ENCODE assay signal across 9 cellular contexts in genomic region chr7:70681847-70682350, GRCh38.
A peak's percentile ranks its signal among the peaks of the same experiment; 100 is the strongest.
DNase-seq lines count a peak whose midpoint lies in the region; ATAC-seq, FAIRE-seq and TF ChIP-seq lines count a peak whose summit lies in the region.
"Had no signal": no experiment of that assay in that cellular context is flagged by ENCODE, and none has a peak within 500 bp of the region (broad histone marks: within the 10 kb centered on the region; RNA-seq: fewer than 3 reads in every experiment).

No MANE protein-coding gene starts in this region.

- H3K36me3 Mint-ChIP-seq in central memory CD8-positive, alpha-beta T cell (ENCODE audit: insufficient read depth) = peaks cover 2% of the 10 kb centered on the region
- H3K36me3 Mint-ChIP-seq in endothelial cell (ENCODE audit: low read depth, unreplicated experiment) = peaks cover 3% of the 10 kb centered on the region

- TF ChIP-seq CTCF in DND-41 (IDR thresholded peaks at IDR 0.05; ENCODE audit: borderline replicate concordance, extremely low read depth, low read length, poor library complexity, severe bottlenecking) (no peak), WERI-Rb-1 (IDR thresholded peaks at IDR 0.05; ENCODE audit: low read depth, low read length) (no peak), kidney (IDR thresholded peaks at IDR 0.05; ENCODE audit: borderline replicate concordance, extremely low read depth, insufficient read depth) (no peak), endothelial cell (IDR thresholded peaks at IDR 0.05; ENCODE audit: unreplicated experiment) (no peak)

- H3K4me1 ChIP-seq in DND-41 (ENCODE audit: insufficient read depth, low read length) = peaks cover 22% of the 10 kb centered on the region
- no peaks in the 10 kb centered on the region for H3K4me1 ChIP-seq in kidney (ENCODE audit: control insufficient read depth in 1 of 2, insufficient read depth in 1 of 2, low read depth in 1 of 2, low read length in 2 of 2)

- H3K27me3 ChIP-seq in DND-41 (ENCODE audit: insufficient read depth, low read length, poor library complexity) (no peaks in the 10 kb centered on the region), WERI-Rb-1 (ENCODE audit: insufficient read depth, low read depth, severe bottlenecking) (no peaks in the 10 kb centered on the region)

- no peak overlapping the region for H3K4me3 ChIP-seq in DND-41 (ENCODE audit: low read depth in 1 of 2, low read length in 2 of 2)
- H3K4me3 ChIP-seq in WERI-Rb-1 (ENCODE audit: low read depth, low read length) = no peak overlapping the region
- no peak overlapping the region for H3K4me3 ChIP-seq in kidney (ENCODE audit: low read length in 2 of 2)

- no peaks in the 10 kb centered on the region for H3K79me2 ChIP-seq in DND-41 (ENCODE audit: insufficient read depth, low read length)

- peak overlapping the region; percentile 86 for H3K27ac Mint-ChIP-seq in central memory CD8-positive, alpha-beta T cell (ENCODE audit: low read depth)
- no peak overlapping the region for H3K27ac Mint-ChIP-seq in endothelial cell (ENCODE audit: unreplicated experiment)

- no peaks in the 10 kb centered on the region for H3K9me3 ChIP-seq in DND-41 (ENCODE audit: insufficient read depth, low read length, severe bottlenecking)
- H3K9me3 ChIP-seq in WERI-Rb-1 (ENCODE audit: severe bottlenecking) = no peaks in the 10 kb centered on the region
- H3K9me3 ChIP-seq in kidney (ENCODE audit: control insufficient read depth in 1 of 2, low read length in 2 of 2) = no peaks in the 10 kb centered on the region

- no peaks in the 10 kb centered on the region for H3K27me3 Mint-ChIP-seq in central memory CD8-positive, alpha-beta T cell
- H3K27me3 Mint-ChIP-seq in endothelial cell (ENCODE audit: unreplicated experiment) = peaks cover 10% of the 10 kb centered on the region

- H3K9ac ChIP-seq in DND-41 (ENCODE audit: low read depth, low read length) (no peak overlapping the region), kidney (ENCODE audit: low read length in 2 of 2) (no peak overlapping the region)

- H3K4me3 Mint-ChIP-seq in central memory CD8-positive, alpha-beta T cell = peak overlapping the region; percentile 76
- no peak overlapping the region for H3K4me3 Mint-ChIP-seq in endothelial cell (ENCODE audit: unreplicated experiment)

- no peaks in the 10 kb centered on the region for H4K20me1 ChIP-seq in DND-41 (ENCODE audit: insufficient read depth, low read length)

- no peak overlapping the region for H2AFZ ChIP-seq in DND-41 (ENCODE audit: low read depth, low read length)

- peaks cover 50% of the 10 kb centered on the region for H3K4me1 Mint-ChIP-seq in central memory CD8-positive, alpha-beta T cell
- peaks cover 6% of the 10 kb centered on the region for H3K4me1 Mint-ChIP-seq in endothelial cell (ENCODE audit: unreplicated experiment)

- no peaks in the 10 kb centered on the region for H3K9me3 Mint-ChIP-seq in central memory CD8-positive, alpha-beta T cell
- H3K9me3 Mint-ChIP-seq in endothelial cell (ENCODE audit: unreplicated experiment) = no peaks in the 10 kb centered on the region

- ATAC-seq in DND-41 (ENCODE audit: insufficient read depth, low read depth) = no peak
- peak; percentile 90 for ATAC-seq in GM19372 (IDR thresholded peaks at IDR 0.05; ENCODE audit: low read depth, unreplicated experiment)
- ATAC-seq in HG03378 (IDR thresholded peaks at IDR 0.05; ENCODE audit: unreplicated experiment) = peak; percentile 83
- ATAC-seq in central memory CD8-positive, alpha-beta T cell (replicated peaks; ENCODE audit: extremely low read depth, poor library complexity, severe bottlenecking) = peak; percentile 48

- no peak overlapping the region for H3K4me2 ChIP-seq in DND-41 (ENCODE audit: insufficient read depth, low read length)

- H3K36me3 ChIP-seq in DND-41 (ENCODE audit: insufficient read depth, low read length) (no peaks in the 10 kb centered on the region), WERI-Rb-1 (no peaks in the 10 kb centered on the region; the same call in 1 of the 2 replicates), kidney (ENCODE audit: control insufficient read depth in 1 of 2, insufficient read depth in 2 of 2, low read length in 2 of 2) (no peaks in the 10 kb centered on the region)

- intact Hi-C loops in kidney (cut with DNase I) = no loop called here

- FAIRE-seq in kidney (lab: Jason Lieb, UNC) = no peak

- DNase-seq in DND-41 = peak; percentile 19
- DNase-seq in central memory CD8-positive, alpha-beta T cell (ENCODE audit: low spot score in 2 of 2) = no peak
- DNase-seq in WERI-Rb-1 = no peak
- DNase-seq in kidney = no peak
- no peak for DNase-seq in NCI-H1930 (lab: John Stamatoyannopoulos, UW)
- DNase-seq in endothelial cell (ENCODE audit: low spot score) = no peak
- DNase-seq: stimulated activated CD4-positive, alpha-beta T cell treated with anti-CD3 and anti-CD28 coated beads, Interleukin-2, amount 100 ng/mL, for 48 hours had no signal

- H3K27ac ChIP-seq in DND-41 (ENCODE audit: low read length) = no peak overlapping the region
- H3K27ac ChIP-seq in WERI-Rb-1 = no peak overlapping the region
- no peak overlapping the region for H3K27ac ChIP-seq in kidney (ENCODE audit: low read depth in 2 of 2, low read length in 2 of 2)
